ENCODE assay signal across 28 cellular contexts in the genomic region with DNA sequence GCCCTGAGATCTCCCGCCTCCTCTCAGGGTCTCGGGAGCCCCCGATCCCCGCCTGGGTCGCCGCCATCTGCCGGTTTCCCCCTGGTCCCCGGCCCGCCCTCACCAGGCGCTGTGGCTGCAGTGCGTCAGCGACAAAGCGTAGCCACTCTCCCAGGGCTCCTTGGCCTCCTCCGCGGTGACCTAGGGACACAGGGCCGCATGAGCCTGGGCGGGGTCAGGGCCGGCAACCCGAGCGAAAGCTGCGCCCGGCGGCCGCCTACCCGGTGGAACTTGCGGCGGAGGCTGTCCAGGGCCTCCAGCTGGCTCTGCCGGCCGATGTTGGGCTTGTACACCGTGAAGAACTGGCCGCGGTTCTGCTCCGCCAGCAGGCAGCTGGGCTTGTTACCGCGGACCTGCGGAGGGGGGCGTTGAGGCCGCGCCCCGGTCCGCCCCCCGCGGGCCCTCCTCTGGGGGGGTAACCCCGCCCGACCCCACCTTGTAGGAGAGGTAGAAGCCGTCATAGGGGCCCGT. TPM values are rescaled to one million over a fixed set of nuclear protein-coding genes. Genes with fewer than 3 reads are reported as not detected.
DNase-seq lines count a peak whose midpoint lies in the region; ATAC-seq, FAIRE-seq and TF ChIP-seq lines count a peak whose summit lies in the region.
"Had no signal": no experiment of that assay in that cellular context is flagged by ENCODE, and none has a peak within 500 bp of the region (broad histone marks: within the 10 kb centered on the region; RNA-seq: fewer than 3 reads in every experiment).

No MANE protein-coding gene starts in this region.

- in situ Hi-C loops in HepG2 (cut with HindIII; ENCODE audit: extremely low pct_ligation_motif_present, low pct_unique_long_range_greater_than_20kb) (no loop called here), IMR-90 (cut with MboI; ENCODE audit: low sequenced_read_pairs) (loop anchor here (5.0 kb wide), 1 partner anchor 93 kb away; no protein-coding TSS in a partner anchor)

- ATAC-seq in HepG2: no peak
- no peak for ATAC-seq in right lobe of liver
- no peak for ATAC-seq in IMR-90 (ENCODE audit: low read depth)
- no peak for ATAC-seq in stimulated activated naive B cell treated with anti-CD40 and anti-IgM and Interleukin-4, amounts not matched to agents 10 μg/mL and 1 μg/mL and 100 μg/mL, for 72 hours (replicated peaks)
- no peak for ATAC-seq in HG03095 (IDR thresholded peaks at IDR 0.05; ENCODE audit: unreplicated experiment)
- ATAC-seq: A549 had no signal

- H3K79me1 ChIP-seq in IMR-90 (ENCODE audit: low read depth in 1 of 2, low read length in 2 of 2): peaks cover 3 to 41% of the 10 kb centered on the region in 2 experiments; a peak in 3 of 4 replicates

- H3K4me3 ChIP-seq in HepG2 (replicated peaks in 1 of 3; ENCODE audit: insufficient read depth in 1 of 3, low read depth in 2 of 3, low read length in 3 of 3): no peak overlapping the region
- H3K4me3 ChIP-seq in right lobe of liver: no peak overlapping the region
- no peak overlapping the region for H3K4me3 ChIP-seq in IMR-90 (ENCODE audit: insufficient read depth, low read depth, low read length)
- no peak overlapping the region for H3K4me3 ChIP-seq in endothelial cell of umbilical vein (replicated peaks in 1 of 3; ENCODE audit: insufficient read depth in 1 of 3, low read depth in 1 of 3, low read length in 3 of 3)
- no peak overlapping the region for H3K4me3 ChIP-seq in Peyer's patch
- H3K4me3 ChIP-seq: A549, PC-9 had no signal

- H3K4me1 Mint-ChIP-seq in stimulated activated naive B cell treated with anti-CD40 and anti-IgM and Interleukin-4, amounts not matched to agents 10 μg/mL and 1 μg/mL and 100 μg/mL, for 72 hours: peaks cover 4 to 26% of the 10 kb centered on the region in 2 donors

- no peak overlapping the region for H4K8ac ChIP-seq in IMR-90 (ENCODE audit: low read depth in 2 of 2, low read length in 2 of 2)

- H2BK5ac ChIP-seq in IMR-90 (ENCODE audit: low read depth, low read length, poor library complexity, severe bottlenecking): no peak overlapping the region

- no peak overlapping the region for H4K5ac ChIP-seq in IMR-90 (ENCODE audit: low read depth, low read length)

- H3K36me3 Mint-ChIP-seq in stimulated activated naive B cell treated with anti-CD40 and anti-IgM and Interleukin-4, amounts not matched to agents 10 μg/mL and 1 μg/mL and 100 μg/mL, for 72 hours: peaks cover 15 to 21% of the 10 kb centered on the region in 2 donors

- TF ChIP-seq POLR2A in HepG2 (IDR thresholded peaks at IDR 0.05; ENCODE audit: insufficient read depth in 1 of 2, low read depth in 2 of 2, low read length in 2 of 2) (no peak), right lobe of liver (IDR thresholded peaks at IDR 0.05) (no peak), IMR-90 (IDR thresholded peaks at IDR 0.05; ENCODE audit: low read depth, low read length) (peak; percentile 22; the same call in 1 of the 2 replicates), endothelial cell of umbilical vein (IDR thresholded peaks at IDR 0.05; ENCODE audit: low read depth, low read length) (no peak), Peyer's patch (IDR thresholded peaks at IDR 0.05) (no peak)

- TF ChIP-seq RAD21 in HepG2 (CRISPR knock-in tag; IDR thresholded peaks at IDR 0.05) (no peak), IMR-90 (IDR thresholded peaks at IDR 0.05; ENCODE audit: low read length) (no peak)

- H3K27me3 Mint-ChIP-seq in stimulated activated naive B cell treated with anti-CD40 and anti-IgM and Interleukin-4, amounts not matched to agents 10 μg/mL and 1 μg/mL and 100 μg/mL, for 72 hours: no peaks in the 10 kb centered on the region
- H3K27me3 Mint-ChIP-seq: CD4-positive, alpha-beta memory T cell had no signal

- H2AK9ac ChIP-seq in IMR-90 (replicated peaks; ENCODE audit: low read depth, low read length, poor library complexity): peak overlapping the region; percentile 42

- H3K27ac ChIP-seq in HepG2 (ENCODE audit: extremely low read length, insufficient read depth, low read length) (no peak overlapping the region), right lobe of liver (no peak overlapping the region), IMR-90 (ENCODE audit: insufficient read depth, low read length) (no peak overlapping the region), endothelial cell of umbilical vein (ENCODE audit: insufficient read depth, low read depth, low read length) (no peak overlapping the region), Peyer's patch (no peak overlapping the region)
- H3K27ac ChIP-seq: A549, PC-9 had no signal

- POLR2A ChIA-PET in HepG2 (lab: Yijun Ruan, JAX): interaction anchor here (0.6 kb wide), 1 partner anchor 129 kb away, joined by 4 read pairs; no protein-coding TSS in a partner anchor
- POLR2A ChIA-PET in IMR-90 (lab: Charles Lee; ENCODE audit: unreplicated experiment): no interaction called here
- POLR2A ChIA-PET in endothelial cell of umbilical vein (lab: Charles Lee): no interaction called here

- H2BK15ac ChIP-seq in IMR-90 (ENCODE audit: low read depth, low read length): no peak overlapping the region

- no peak overlapping the region for H3K56ac ChIP-seq in IMR-90 (ENCODE audit: extremely low read depth, insufficient read depth, low read length)

- no peak for DNase-seq in HepG2 (ENCODE audit: low spot score)
- no peak for DNase-seq in right lobe of liver
- no peak for DNase-seq in IMR-90
- no peak for DNase-seq in endothelial cell of umbilical vein (ENCODE audit: low read depth, low spot score)
- no peak for DNase-seq in stimulated activated naive B cell treated with anti-CD40 and anti-IgM and Interleukin-4, amounts not matched to agents 10 μg/mL and 1 μg/mL and 100 μg/mL, for 72 hours
- no peak for DNase-seq in Peyer's patch
- DNase-seq in NCI-H1436 treated with DMSO at 0.1 percent for 48 hours (lab: John Stamatoyannopoulos, UW): no peak
- DNase-seq: AML-193, C1 segment of cervical spinal cord, COR-L47, GDM1, H9, HFFc6, Karpas-422, MV-4-11, NCI-H1105, NCI-H146, NCI-H1930, NCI-H2107, NCI-H524 treated with DMSO at 0.1 percent for 48 hours, NCI-H774, PC-9, SHP77 treated with DMSO at 0.1 percent for 48 hours had no signal

- 95% methylated on average over 24 of the region's 47 CpGs for WGBS in HepG2 (ENCODE audit: low lambda C conversion rate)
- no CpG with 5 or more reads among the region's 47 CpGs for WGBS in right lobe of liver (ENCODE audit: insufficient coverage, low coverage, low lambda C conversion rate, missing lambda C conversion rate)
- 90% methylated on average over 19 of the region's 47 CpGs; no CpG with 5 or more reads in 1 of the 2 experiments for WGBS in IMR-90 (ENCODE audit: extremely low coverage in 2 of 2, insufficient read length in 1 of 2), 2 experiments

- BruUV-seq in HepG2 (replicated peaks; lab: Mats Ljungman, UMichigan): no TSS peak
- no TSS peak for BruUV-seq in IMR-90 (replicated peaks; lab: Mats Ljungman, UMichigan)
- BruUV-seq in endothelial cell of umbilical vein (replicated peaks; lab: Mats Ljungman, UMichigan): TSS peak; percentile 20

- H3K23ac ChIP-seq in IMR-90 (ENCODE audit: low read depth, low read length): no peak overlapping the region

- CTCF ChIA-PET in HepG2 (lab: Yijun Ruan, JAX; ENCODE audit: low intra/inter-chr PET ratio, low total read pairs): no interaction called here
- CTCF ChIA-PET in IMR-90 (lab: Yijun Ruan, JAX): no interaction called here
- CTCF ChIA-PET in endothelial cell of umbilical vein (lab: Charles Lee): no interaction called here

- no peak overlapping the region for H3K4ac ChIP-seq in IMR-90 (ENCODE audit: low read depth, low read length)

- no peak overlapping the region for H2AK5ac ChIP-seq in IMR-90 (ENCODE audit: low read depth, low read length)

- H3K18ac ChIP-seq in IMR-90 (ENCODE audit: low read depth, low read length): no peak overlapping the region

- H3K9me3 Mint-ChIP-seq in stimulated activated naive B cell treated with anti-CD40 and anti-IgM and Interleukin-4, amounts not matched to agents 10 μg/mL and 1 μg/mL and 100 μg/mL, for 72 hours: no peaks in the 10 kb centered on the region
- H3K9me3 Mint-ChIP-seq: H9; HFFc6; T-helper 1 cell treated with Interleukin-12 subunit alpha and Interleukin-12 subunit beta and Interleukin-4 antibody, amounts not matched to agents 30 μg/mL and 1 μg/mL, for 36 hours had no signal

- no peaks in the 10 kb centered on the region for H3K27me3 ChIP-seq in HepG2 (ENCODE audit: control insufficient read depth in 1 of 2, insufficient read depth in 2 of 2, low read length in 2 of 2)
- no peaks in the 10 kb centered on the region for H3K27me3 ChIP-seq in right lobe of liver
- no peaks in the 10 kb centered on the region for H3K27me3 ChIP-seq in IMR-90 (ENCODE audit: control insufficient read depth, insufficient read depth, low read length)
- H3K27me3 ChIP-seq in endothelial cell of umbilical vein (ENCODE audit: control insufficient read depth in 2 of 2, insufficient read depth in 2 of 2, low read length in 2 of 2): no peaks in the 10 kb centered on the region
- H3K27me3 ChIP-seq in Peyer's patch: no peaks in the 10 kb centered on the region

- H3K9ac ChIP-seq in HepG2 (ENCODE audit: insufficient read depth, low read depth, low read length) (no peak overlapping the region), IMR-90 (ENCODE audit: low read depth, low read length) (no peak overlapping the region), endothelial cell of umbilical vein (replicated peaks; ENCODE audit: extremely low read depth, insufficient read depth, low read length) (no peak overlapping the region)

- H2BK120ac ChIP-seq in IMR-90 (ENCODE audit: low read depth, low read length): no peak overlapping the region

- H3K9me3 ChIP-seq in HepG2 (ENCODE audit: low read length) (no peaks in the 10 kb centered on the region), right lobe of liver (no peaks in the 10 kb centered on the region), IMR-90 (ENCODE audit: control insufficient read depth, insufficient read depth, low read length) (no peaks in the 10 kb centered on the region), endothelial cell of umbilical vein (replicated peaks; ENCODE audit: control insufficient read depth, insufficient read depth, low read length) (no peaks in the 10 kb centered on the region), Peyer's patch (no peaks in the 10 kb centered on the region)
- H3K9me3 ChIP-seq: A549 had no signal

- intact Hi-C loops in HepG2 (cut with micrococcal nuclease; ENCODE audit: unreplicated experiment) (loop anchor here (10.0 kb wide), 1 partner anchor 54 kb away; no protein-coding TSS in a partner anchor), right lobe of liver (cut with DNase I) (no loop called here), IMR-90 (cut with micrococcal nuclease) (no loop called here), endothelial cell of umbilical vein (cut with micrococcal nuclease) (loop anchor here (10.0 kb wide), 1 partner anchor 174 kb away; no protein-coding TSS in a partner anchor)

- H3K27ac Mint-ChIP-seq in stimulated activated naive B cell treated with anti-CD40 and anti-IgM and Interleukin-4, amounts not matched to agents 10 μg/mL and 1 μg/mL and 100 μg/mL, for 72 hours: peak overlapping the region; percentile 20
- H3K27ac Mint-ChIP-seq: H9; HFFc6; T-helper 1 cell treated with Interleukin-12 subunit alpha and Interleukin-12 subunit beta and Interleukin-4 antibody, amounts not matched to agents 30 μg/mL and 1 μg/mL, for 36 hours had no signal

- H3K36me3 ChIP-seq in HepG2 (replicated peaks in 1 of 2; ENCODE audit: control insufficient read depth in 1 of 2, insufficient read depth in 2 of 2, low read length in 2 of 2) (peaks cover 10 to 20% of the 10 kb centered on the region in 2 experiments; a peak in 4 of 5 replicates), right lobe of liver (peaks cover 3 to 45% (median 18%) of the 10 kb centered on the region in 4 donors), IMR-90 (ENCODE audit: control insufficient read depth, insufficient read depth, low read length) (peaks cover 76% of the 10 kb centered on the region), endothelial cell of umbilical vein (ENCODE audit: control insufficient read depth in 2 of 2, extremely low read depth in 1 of 2, insufficient read depth in 2 of 2, low read length in 2 of 2) (peaks cover 11 to 36% of the 10 kb centered on the region in 2 experiments), Peyer's patch (peaks cover 0 to 77% (median 0%) of the 10 kb centered on the region in 3 donors)

- H3K4me3 Mint-ChIP-seq in stimulated activated naive B cell treated with anti-CD40 and anti-IgM and Interleukin-4, amounts not matched to agents 10 μg/mL and 1 μg/mL and 100 μg/mL, for 72 hours: no peak overlapping the region
- H3K4me3 Mint-ChIP-seq: CD4-positive, alpha-beta memory T cell; H9; HFFc6; T-helper 1 cell treated with Interleukin-12 subunit alpha and Interleukin-12 subunit beta and Interleukin-4 antibody, amounts not matched to agents 30 μg/mL and 1 μg/mL, for 36 hours had no signal

- H3K4me1 ChIP-seq in HepG2 (ENCODE audit: insufficient read depth, low read length) (peaks cover 39% of the 10 kb centered on the region), right lobe of liver (peaks cover 0 to 15% (median 2%) of the 10 kb centered on the region in 4 donors), IMR-90 (ENCODE audit: control insufficient read depth, insufficient read depth, low read length) (peaks cover 12% of the 10 kb centered on the region), endothelial cell of umbilical vein (ENCODE audit: control insufficient read depth, extremely low read depth, insufficient read depth, low read length) (peaks cover 9% of the 10 kb centered on the region), Peyer's patch (peaks cover 0 to 47% (median 21%) of the 10 kb centered on the region in 4 donors)

- H3K9me1 ChIP-seq in IMR-90 (ENCODE audit: insufficient read depth, low read length) (no peaks in the 10 kb centered on the region), endothelial cell of umbilical vein (replicated peaks; ENCODE audit: control insufficient read depth, extremely low read depth, insufficient read depth, low read length) (no peaks in the 10 kb centered on the region)

- no peak overlapping the region for H3K14ac ChIP-seq in IMR-90 (replicated peaks; ENCODE audit: low read depth, low read length)

- dilution Hi-C loops in IMR-90 (cut with HindIII; ENCODE audit: low sequenced_read_pairs, unreplicated experiment): no loop called here
- dilution Hi-C loops in endothelial cell of umbilical vein (cut with MboI; ENCODE audit: extremely low pct_ligation_motif_present, low sequenced_read_pairs): no loop called here

- H2AFZ ChIP-seq in HepG2 (ENCODE audit: low read length) (no peak overlapping the region), IMR-90 (replicated peaks; ENCODE audit: low read length, poor library complexity) (no peak overlapping the region), endothelial cell of umbilical vein (ENCODE audit: low read depth, low read length) (no peak overlapping the region)
- H2AFZ ChIP-seq: PC-9 had no signal

- no peak for TF ChIP-seq CTCF in HepG2 (CRISPR knock-in tag; IDR thresholded peaks at IDR 0.05)
- TF ChIP-seq CTCF in right lobe of liver (IDR thresholded peaks at IDR 0.05): no peak
- TF ChIP-seq CTCF in IMR-90 (conservative IDR thresholded peaks at IDR 0.05; ENCODE audit: low read depth, low read length): no peak
- no peak for TF ChIP-seq CTCF in endothelial cell of umbilical vein (IDR thresholded peaks at IDR 0.05; ENCODE audit: extremely low read depth in 1 of 2, insufficient read depth in 1 of 2, low read depth in 1 of 2, low read length in 2 of 2)
- TF ChIP-seq CTCF in Peyer's patch (IDR thresholded peaks at IDR 0.05): no peak

- no peak overlapping the region for H4K91ac ChIP-seq in IMR-90 (ENCODE audit: insufficient read depth, low read depth, low read length)

- no peak overlapping the region for H2BK20ac ChIP-seq in IMR-90 (ENCODE audit: low read depth, low read length)

- H3K4me2 ChIP-seq in HepG2 (ENCODE audit: low read depth, low read length): no peak overlapping the region
- H3K4me2 ChIP-seq in IMR-90 (ENCODE audit: low read depth, low read length): no peak overlapping the region
- no peak overlapping the region for H3K4me2 ChIP-seq in endothelial cell of umbilical vein (ENCODE audit: insufficient read depth, low read length)
- H3K4me2 ChIP-seq: A549, PC-9 had no signal

- peaks cover 11% of the 10 kb centered on the region for H3K79me2 ChIP-seq in HepG2 (ENCODE audit: insufficient read depth, low read length)
- H3K79me2 ChIP-seq in endothelial cell of umbilical vein (ENCODE audit: control insufficient read depth, insufficient read depth, low read length): peaks cover 18% of the 10 kb centered on the region

- H4K20me1 ChIP-seq in HepG2 (ENCODE audit: insufficient read depth, low read length) (peaks cover 15% of the 10 kb centered on the region; the same call in 1 of the 2 replicates), IMR-90 (ENCODE audit: insufficient read depth, low read length) (peaks cover 54% of the 10 kb centered on the region), endothelial cell of umbilical vein (replicated peaks; ENCODE audit: control insufficient read depth, extremely low read depth, insufficient read depth, low read length) (no peaks in the 10 kb centered on the region)

- TF ChIP-seq EP300 in HepG2 (IDR thresholded peaks at IDR 0.05; ENCODE audit: low read depth in 2 of 2, low read length in 2 of 2) (no peak), HepG2 (CRISPR knock-in tag; IDR thresholded peaks at IDR 0.05; ENCODE audit: borderline replicate concordance) (no peak)

- FAIRE-seq in HepG2 (lab: Jason Lieb, UNC): no peak
- no peak for FAIRE-seq in endothelial cell of umbilical vein (lab: Jason Lieb, UNC)
- FAIRE-seq: A549, GM12892 had no signal

RNA-seq across cellular contexts. Expression of a gene that starts 5.3 kb away (rescaled TPM):
- total RNA-seq in HepG2 (2016; rRNA removed; fragmentation: Illumina TruSeq; extraction: Trizol) (426 and 535 TPM in 2 replicates), right lobe of liver (100 to 1,000 TPM; 204 to 389 (median 212) TPM), IMR-90 (2012; rRNA removed) (357 and 415 TPM in 2 replicates), endothelial cell of umbilical vein (445 and 469 TPM in 2 replicates), Peyer's patch (100 to 1,000 TPM; 258 to 493 (median 326) TPM)
- total RNA-seq in HepG2 (2016; cell fraction: cytosol; rRNA removed; fragmentation: Illumina TruSeq; extraction: Trizol; ENCODE audit: low read depth): 2,785 and 3,522 TPM in 2 replicates
- 340 and 561 TPM in 2 replicates for total RNA-seq in HepG2 (2016; cell fraction: insoluble cytoplasmic fraction; rRNA removed; fragmentation: Illumina TruSeq; extraction: Trizol)
- total RNA-seq in HepG2 (2016; cell fraction: membrane; rRNA removed; fragmentation: Illumina TruSeq; extraction: Trizol): 1,902 and 2,313 TPM in 2 replicates
- 168 and 177 TPM in 2 replicates for total RNA-seq in HepG2 (2016; cell fraction: nucleus; rRNA removed; fragmentation: Illumina TruSeq; extraction: Trizol)
- polyA plus RNA-seq in HepG2 (2011; rRNA removed) (613 and 728 TPM in 2 replicates), IMR-90 (2012; rRNA removed) (1,083 and 1,136 TPM in 2 replicates), endothelial cell of umbilical vein (1,136 and 1,398 TPM in 2 replicates)
- 837 and 1,257 TPM in 2 replicates for polyA plus RNA-seq in HepG2 (2011; cell fraction: cytosol; rRNA removed)
- 557 and 562 TPM in 2 replicates for polyA plus RNA-seq in HepG2 (2011; cell fraction: nucleus; rRNA removed)
- polyA plus RNA-seq in HepG2 (2012): 539 and 705 TPM in 2 replicates
- 3,701 and 4,930 TPM in 2 replicates for polyA plus RNA-seq in HepG2 (2016; cell fraction: cytosol; fragmentation: Illumina TruSeq; extraction: Trizol; ENCODE audit: low read depth)
- polyA plus RNA-seq in HepG2 (2016; cell fraction: insoluble cytoplasmic fraction; fragmentation: Illumina TruSeq; extraction: Trizol; ENCODE audit: low read depth): 454 and 583 TPM in 2 replicates
- polyA plus RNA-seq in HepG2 (2016; cell fraction: membrane; fragmentation: Illumina TruSeq; extraction: Trizol; ENCODE audit: low read depth): 2,313 and 2,706 TPM in 2 replicates
- 387 and 420 TPM in 2 replicates for polyA plus RNA-seq in HepG2 (2016; cell fraction: nucleus; fragmentation: Illumina TruSeq; extraction: Trizol; ENCODE audit: insufficient read depth, low read depth)
- 195 and 435 TPM in 2 replicates for polyA minus RNA-seq in HepG2 (2011; rRNA and poly(A)+ RNA removed; ENCODE audit: low replicate concordance)
- 211 and 241 TPM in 2 replicates for polyA minus RNA-seq in HepG2 (2011; cell fraction: cytosol; rRNA and poly(A)+ RNA removed)
- polyA minus RNA-seq in HepG2 (2011; cell fraction: nucleus; rRNA and poly(A)+ RNA removed): 51.6 and 73.4 TPM in 2 replicates
- polyA plus RNA-seq in IMR-90 (2012; cell fraction: cytosol; rRNA removed): 2,056 and 2,058 TPM in 2 replicates
- polyA plus RNA-seq in IMR-90 (2012; cell fraction: nucleus; rRNA removed; ENCODE audit: low replicate concordance): 1,128 and 1,215 TPM in 2 replicates
- 825 and 1,039 TPM in 2 replicates for polyA plus RNA-seq in endothelial cell of umbilical vein (2011; cell fraction: cytosol; rRNA removed)
- polyA plus RNA-seq in endothelial cell of umbilical vein (2011; cell fraction: nucleus; rRNA removed): 456 and 562 TPM in 2 replicates
- 559 and 749 TPM in 2 replicates for polyA plus RNA-seq in endothelial cell of umbilical vein (2012)
- polyA minus RNA-seq in endothelial cell of umbilical vein: 420 and 486 TPM in 2 replicates
- polyA minus RNA-seq in endothelial cell of umbilical vein (2011; cell fraction: cytosol; rRNA and poly(A)+ RNA removed): 218 TPM
- polyA minus RNA-seq in endothelial cell of umbilical vein (2011; cell fraction: nucleus; rRNA and poly(A)+ RNA removed): 51.2 and 82.1 TPM in 2 replicates

RNA-seq across cellular contexts. Expression of a gene that starts 13.9 kb away (rescaled TPM):
- total RNA-seq in HepG2 (2016; rRNA removed; fragmentation: Illumina TruSeq; extraction: Trizol) (140 TPM in 2 replicates), right lobe of liver (100 to 1,000 TPM; 112 to 256 (median 131) TPM), IMR-90 (2012; rRNA removed) (195 and 294 TPM in 2 replicates), endothelial cell of umbilical vein (252 and 272 TPM in 2 replicates), Peyer's patch (100 to 1,000 TPM in 2 of 4 donors, 10 to 100 TPM in 2; 74.3 to 107 (median 96.9) TPM)
- 43.4 and 44.8 TPM in 2 replicates for total RNA-seq in HepG2 (2016; cell fraction: cytosol; rRNA removed; fragmentation: Illumina TruSeq; extraction: Trizol; ENCODE audit: low read depth)
- 135 and 141 TPM in 2 replicates for total RNA-seq in HepG2 (2016; cell fraction: insoluble cytoplasmic fraction; rRNA removed; fragmentation: Illumina TruSeq; extraction: Trizol)
- 89.0 and 92.5 TPM in 2 replicates for total RNA-seq in HepG2 (2016; cell fraction: membrane; rRNA removed; fragmentation: Illumina TruSeq; extraction: Trizol)
- 54.0 and 55.3 TPM in 2 replicates for total RNA-seq in HepG2 (2016; cell fraction: nucleus; rRNA removed; fragmentation: Illumina TruSeq; extraction: Trizol)
- polyA plus RNA-seq in HepG2 (2011; rRNA removed) (272 and 305 TPM in 2 replicates), IMR-90 (2012; rRNA removed) (391 and 449 TPM in 2 replicates), endothelial cell of umbilical vein (344 and 394 TPM in 2 replicates)
- 222 and 337 TPM in 2 replicates for polyA plus RNA-seq in HepG2 (2011; cell fraction: cytosol; rRNA removed)
- 150 and 188 TPM in 2 replicates for polyA plus RNA-seq in HepG2 (2011; cell fraction: nucleus; rRNA removed)
- 201 and 222 TPM in 2 replicates for polyA plus RNA-seq in HepG2 (2012)
- polyA plus RNA-seq in HepG2 (2016; cell fraction: cytosol; fragmentation: Illumina TruSeq; extraction: Trizol; ENCODE audit: low read depth): 94.9 and 102 TPM in 2 replicates
- 246 and 282 TPM in 2 replicates for polyA plus RNA-seq in HepG2 (2016; cell fraction: insoluble cytoplasmic fraction; fragmentation: Illumina TruSeq; extraction: Trizol; ENCODE audit: low read depth)
- 145 and 159 TPM in 2 replicates for polyA plus RNA-seq in HepG2 (2016; cell fraction: membrane; fragmentation: Illumina TruSeq; extraction: Trizol; ENCODE audit: low read depth)
- 179 TPM in 2 replicates for polyA plus RNA-seq in HepG2 (2016; cell fraction: nucleus; fragmentation: Illumina TruSeq; extraction: Trizol; ENCODE audit: insufficient read depth, low read depth)
- 343 and 389 TPM in 2 replicates for polyA minus RNA-seq in HepG2 (2011; rRNA and poly(A)+ RNA removed; ENCODE audit: low replicate concordance)
- polyA minus RNA-seq in HepG2 (2011; cell fraction: cytosol; rRNA and poly(A)+ RNA removed): 104 and 129 TPM in 2 replicates
- 39.5 and 42.0 TPM in 2 replicates for polyA minus RNA-seq in HepG2 (2011; cell fraction: nucleus; rRNA and poly(A)+ RNA removed)
- polyA plus RNA-seq in IMR-90 (2012; cell fraction: cytosol; rRNA removed): 408 and 821 TPM in 2 replicates
- 242 and 436 TPM in 2 replicates for polyA plus RNA-seq in IMR-90 (2012; cell fraction: nucleus; rRNA removed; ENCODE audit: low replicate concordance)
- 254 and 274 TPM in 2 replicates for polyA plus RNA-seq in endothelial cell of umbilical vein (2011; cell fraction: cytosol; rRNA removed)
- polyA plus RNA-seq in endothelial cell of umbilical vein (2011; cell fraction: nucleus; rRNA removed): 109 and 111 TPM in 2 replicates
- 277 and 310 TPM in 2 replicates for polyA plus RNA-seq in endothelial cell of umbilical vein (2012)
- polyA minus RNA-seq in endothelial cell of umbilical vein: 122 and 222 TPM in 2 replicates
- 139 TPM for polyA minus RNA-seq in endothelial cell of umbilical vein (2011; cell fraction: cytosol; rRNA and poly(A)+ RNA removed)
- 26.3 and 52.1 TPM in 2 replicates for polyA minus RNA-seq in endothelial cell of umbilical vein (2011; cell fraction: nucleus; rRNA and poly(A)+ RNA removed)

RNA-seq across cellular contexts. Expression of a gene that starts 42.1 kb away (rescaled TPM):
- 0.48 and 0.84 TPM in 2 replicates for total RNA-seq in HepG2 (2016; rRNA removed; fragmentation: Illumina TruSeq; extraction: Trizol)
- 0.35 and 0.51 TPM in 2 replicates for total RNA-seq in HepG2 (2016; cell fraction: cytosol; rRNA removed; fragmentation: Illumina TruSeq; extraction: Trizol; ENCODE audit: low read depth)
- 0.16 and 0.50 TPM in 2 replicates for total RNA-seq in HepG2 (2016; cell fraction: insoluble cytoplasmic fraction; rRNA removed; fragmentation: Illumina TruSeq; extraction: Trizol)
- total RNA-seq in HepG2 (2016; cell fraction: membrane; rRNA removed; fragmentation: Illumina TruSeq; extraction: Trizol): 0.38 and 0.40 TPM in 2 replicates
- 0.28 and 0.63 TPM in 2 replicates for total RNA-seq in HepG2 (2016; cell fraction: nucleus; rRNA removed; fragmentation: Illumina TruSeq; extraction: Trizol)
- 32.0 and 40.3 TPM in 2 replicates for polyA plus RNA-seq in HepG2 (2011; rRNA removed)
- 17.7 and 31.9 TPM in 2 replicates for polyA plus RNA-seq in HepG2 (2011; cell fraction: cytosol; rRNA removed)
- polyA plus RNA-seq in HepG2 (2011; cell fraction: nucleus; rRNA removed): 222 and 325 TPM in 2 replicates
- polyA plus RNA-seq in HepG2 (2012): 21.8 and 23.4 TPM in 2 replicates
- not detected in 2 replicates for polyA plus RNA-seq in HepG2 (2016; cell fraction: cytosol; fragmentation: Illumina TruSeq; extraction: Trizol; ENCODE audit: low read depth)
- polyA plus RNA-seq in HepG2 (2016; cell fraction: insoluble cytoplasmic fraction; fragmentation: Illumina TruSeq; extraction: Trizol; ENCODE audit: low read depth): 0.41 and 0.69 TPM in 2 replicates
- not detected in 2 replicates for polyA plus RNA-seq in HepG2 (2016; cell fraction: membrane; fragmentation: Illumina TruSeq; extraction: Trizol; ENCODE audit: low read depth)
- polyA plus RNA-seq in HepG2 (2016; cell fraction: nucleus; fragmentation: Illumina TruSeq; extraction: Trizol; ENCODE audit: insufficient read depth, low read depth): 1.5 TPM in 2 replicates
- 18.3 and 37.9 TPM in 2 replicates for polyA minus RNA-seq in HepG2 (2011; rRNA and poly(A)+ RNA removed; ENCODE audit: low replicate concordance)
- polyA minus RNA-seq in HepG2 (2011; cell fraction: cytosol; rRNA and poly(A)+ RNA removed): 19.3 and 20.1 TPM in 2 replicates
- 25.0 and 29.0 TPM in 2 replicates for polyA minus RNA-seq in HepG2 (2011; cell fraction: nucleus; rRNA and poly(A)+ RNA removed)
- total RNA-seq in right lobe of liver: 1 to 10 TPM; 4.2 to 10.0 (median 7.3) TPM
- 0.83 and 1.3 TPM in 2 replicates for total RNA-seq in IMR-90 (2012; rRNA removed)
- 1.4 and 1.7 TPM in 2 replicates for polyA plus RNA-seq in IMR-90 (2012; rRNA removed)
- polyA plus RNA-seq in IMR-90 (2012; cell fraction: cytosol; rRNA removed): 2.0 and 2.2 TPM in 2 replicates
- polyA plus RNA-seq in IMR-90 (2012; cell fraction: nucleus; rRNA removed; ENCODE audit: low replicate concordance): 3.0 and 10.5 TPM in 2 replicates
- 10.4 and 12.5 TPM in 2 replicates for total RNA-seq in endothelial cell of umbilical vein
- 6.9 and 7.5 TPM in 2 replicates for polyA plus RNA-seq in endothelial cell of umbilical vein
- polyA plus RNA-seq in endothelial cell of umbilical vein (2011; cell fraction: cytosol; rRNA removed): 4.0 and 4.3 TPM in 2 replicates
- polyA plus RNA-seq in endothelial cell of umbilical vein (2011; cell fraction: nucleus; rRNA removed): 7.1 and 9.4 TPM in 2 replicates
- 8.3 TPM in 2 replicates for polyA plus RNA-seq in endothelial cell of umbilical vein (2012)
- polyA minus RNA-seq in endothelial cell of umbilical vein: 3.2 and 4.9 TPM in 2 replicates
- polyA minus RNA-seq in endothelial cell of umbilical vein (2011; cell fraction: cytosol; rRNA and poly(A)+ RNA removed): 22.9 TPM
- 1.6 and 4.6 TPM in 2 replicates for polyA minus RNA-seq in endothelial cell of umbilical vein (2011; cell fraction: nucleus; rRNA and poly(A)+ RNA removed)
- total RNA-seq in Peyer's patch: 100 to 1,000 TPM in 2 of 4 donors, 10 to 100 TPM in 2; 82.6 to 187 (median 118) TPM

Comparison
In these comparisons a context has a peak if more than half of its experiments do, and no peak if none do; other contexts are left out.
1. intact Hi-C loops: an anchor here in HepG2 (10.0 kb wide) and endothelial cell of umbilical vein (10.0 kb wide); none called in right lobe of liver and IMR-90.